1 cellular context compared by ENCODE assay signal in genomic region chr4:158209825-158210807, GRCh38.
TF ChIP-seq lines count a peak whose summit lies in the region.

Gene TMEM144, plus strand, starts transcription at chr4:158210486. Its CDS starts 2,182 bp downstream, at chr4:158212668.

TF ChIP-seq in K562, 482 proteins besides CTCF, POLR2A, EP300 and RAD21 (continued from another document and continues in another):
- TF ChIP-seq AFF1 (IDR thresholded peaks at IDR 0.05; ENCODE audit: low read depth in 1 of 2, partially characterized antibody in 2 of 2) (no peak), NFIX (CRISPR knock-in tag; IDR thresholded peaks at IDR 0.05; ENCODE audit: low read depth) (no peak), CCNT2 (IDR thresholded peaks at IDR 0.05; ENCODE audit: borderline replicate concordance, extremely low read depth, insufficient read length, low read depth, low read length) (no peak), HIVEP1 (CRISPR knock-in tag; IDR thresholded peaks at IDR 0.05) (no peak), ZNF766 (CRISPR knock-in tag; conservative IDR thresholded peaks at IDR 0.05) (no peak), GATA2 (CRISPR knock-in tag; IDR thresholded peaks at IDR 0.05) (no peak), ZNF589 (CRISPR knock-in tag; IDR thresholded peaks at IDR 0.05; ENCODE audit: low read depth) (0 out of 2 replicates have a peak, but pooled peaks have one; percentile 41), ZNF280B (CRISPR knock-in tag; IDR thresholded peaks at IDR 0.05) (no peak), CHCHD3 (CRISPR knock-in tag; IDR thresholded peaks at IDR 0.05) (no peak), FOXM1 (IDR thresholded peaks at IDR 0.05; ENCODE audit: low read depth) (no peak), FOXM1 (CRISPR knock-in tag; IDR thresholded peaks at IDR 0.05; ENCODE audit: low read depth) (no peak), ZNF347 (CRISPR knock-in tag; IDR thresholded peaks at IDR 0.05; ENCODE audit: low read depth) (no peak), BDP1 (IDR thresholded peaks at IDR 0.05; ENCODE audit: insufficient read depth, insufficient read length) (no peak), MYBL2 (IDR thresholded peaks at IDR 0.05; ENCODE audit: low read depth) (no peak), MYBL2 (CRISPR knock-in tag; IDR thresholded peaks at IDR 0.05; ENCODE audit: borderline replicate concordance) (no peak), ZNF212 (CRISPR knock-in tag; IDR thresholded peaks at IDR 0.05) (no peak), FIP1L1 (IDR thresholded peaks at IDR 0.05; ENCODE audit: low read depth, low read length, poor library complexity, severe bottlenecking) (no peak), TCF15 (CRISPR knock-in tag; IDR thresholded peaks at IDR 0.05) (no peak), CHD1 (IDR thresholded peaks at IDR 0.05; ENCODE audit: low read length) (peak; percentile 53), PML (IDR thresholded peaks at IDR 0.05; ENCODE audit: low read length) (peak; percentile 48; the same call in 1 of the 2 replicates), HDAC2 (IDR thresholded peaks at IDR 0.05) (no peak), RUNX1 (IDR thresholded peaks at IDR 0.05; ENCODE audit: low read depth) (no peak), GTF2E2 (tag; IDR thresholded peaks at IDR 0.05) (no peak), AFF4 (CRISPR knock-in tag; IDR thresholded peaks at IDR 0.05) (no peak), CBX2 (IDR thresholded peaks at IDR 0.05; ENCODE audit: insufficient read depth, low read length, poor library complexity, severe bottlenecking) (no peak), KAT2B (IDR thresholded peaks at IDR 0.05; ENCODE audit: low read depth, low read length) (no peak)
- TF ChIP-seq, protein P1, sequence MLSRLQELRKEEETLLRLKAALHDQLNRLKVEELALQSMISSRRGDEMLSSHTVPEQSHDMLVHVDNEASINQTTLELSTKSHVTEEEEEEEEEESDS (CRISPR knock-in tag; IDR thresholded peaks at IDR 0.05), result no peak
- TF ChIP-seq, protein P2, sequence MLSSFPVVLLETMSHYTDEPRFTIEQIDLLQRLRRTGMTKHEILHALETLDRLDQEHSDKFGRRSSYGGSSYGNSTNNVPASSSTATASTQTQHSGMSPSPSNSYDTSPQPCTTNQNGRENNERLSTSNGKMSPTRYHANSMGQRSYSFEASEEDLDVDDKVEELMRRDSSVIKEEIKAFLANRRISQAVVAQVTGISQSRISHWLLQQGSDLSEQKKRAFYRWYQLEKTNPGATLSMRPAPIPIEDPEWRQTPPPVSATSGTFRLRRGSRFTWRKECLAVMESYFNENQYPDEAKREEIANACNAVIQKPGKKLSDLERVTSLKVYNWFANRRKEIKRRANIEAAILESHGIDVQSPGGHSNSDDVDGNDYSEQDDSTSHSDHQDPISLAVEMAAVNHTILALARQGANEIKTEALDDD (IDR thresholded peaks at IDR 0.05), result peak; percentile 35; the same call in 1 of the 2 replicates
- TF ChIP-seq, protein P3, sequence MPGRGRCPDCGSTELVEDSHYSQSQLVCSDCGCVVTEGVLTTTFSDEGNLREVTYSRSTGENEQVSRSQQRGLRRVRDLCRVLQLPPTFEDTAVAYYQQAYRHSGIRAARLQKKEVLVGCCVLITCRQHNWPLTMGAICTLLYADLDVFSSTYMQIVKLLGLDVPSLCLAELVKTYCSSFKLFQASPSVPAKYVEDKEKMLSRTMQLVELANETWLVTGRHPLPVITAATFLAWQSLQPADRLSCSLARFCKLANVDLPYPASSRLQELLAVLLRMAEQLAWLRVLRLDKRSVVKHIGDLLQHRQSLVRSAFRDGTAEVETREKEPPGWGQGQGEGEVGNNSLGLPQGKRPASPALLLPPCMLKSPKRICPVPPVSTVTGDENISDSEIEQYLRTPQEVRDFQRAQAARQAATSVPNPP (IDR thresholded peaks at IDR 0.05; ENCODE audit: borderline replicate concordance, insufficient read depth, insufficient read length), result no peak
- TF ChIP-seq, protein P4, sequence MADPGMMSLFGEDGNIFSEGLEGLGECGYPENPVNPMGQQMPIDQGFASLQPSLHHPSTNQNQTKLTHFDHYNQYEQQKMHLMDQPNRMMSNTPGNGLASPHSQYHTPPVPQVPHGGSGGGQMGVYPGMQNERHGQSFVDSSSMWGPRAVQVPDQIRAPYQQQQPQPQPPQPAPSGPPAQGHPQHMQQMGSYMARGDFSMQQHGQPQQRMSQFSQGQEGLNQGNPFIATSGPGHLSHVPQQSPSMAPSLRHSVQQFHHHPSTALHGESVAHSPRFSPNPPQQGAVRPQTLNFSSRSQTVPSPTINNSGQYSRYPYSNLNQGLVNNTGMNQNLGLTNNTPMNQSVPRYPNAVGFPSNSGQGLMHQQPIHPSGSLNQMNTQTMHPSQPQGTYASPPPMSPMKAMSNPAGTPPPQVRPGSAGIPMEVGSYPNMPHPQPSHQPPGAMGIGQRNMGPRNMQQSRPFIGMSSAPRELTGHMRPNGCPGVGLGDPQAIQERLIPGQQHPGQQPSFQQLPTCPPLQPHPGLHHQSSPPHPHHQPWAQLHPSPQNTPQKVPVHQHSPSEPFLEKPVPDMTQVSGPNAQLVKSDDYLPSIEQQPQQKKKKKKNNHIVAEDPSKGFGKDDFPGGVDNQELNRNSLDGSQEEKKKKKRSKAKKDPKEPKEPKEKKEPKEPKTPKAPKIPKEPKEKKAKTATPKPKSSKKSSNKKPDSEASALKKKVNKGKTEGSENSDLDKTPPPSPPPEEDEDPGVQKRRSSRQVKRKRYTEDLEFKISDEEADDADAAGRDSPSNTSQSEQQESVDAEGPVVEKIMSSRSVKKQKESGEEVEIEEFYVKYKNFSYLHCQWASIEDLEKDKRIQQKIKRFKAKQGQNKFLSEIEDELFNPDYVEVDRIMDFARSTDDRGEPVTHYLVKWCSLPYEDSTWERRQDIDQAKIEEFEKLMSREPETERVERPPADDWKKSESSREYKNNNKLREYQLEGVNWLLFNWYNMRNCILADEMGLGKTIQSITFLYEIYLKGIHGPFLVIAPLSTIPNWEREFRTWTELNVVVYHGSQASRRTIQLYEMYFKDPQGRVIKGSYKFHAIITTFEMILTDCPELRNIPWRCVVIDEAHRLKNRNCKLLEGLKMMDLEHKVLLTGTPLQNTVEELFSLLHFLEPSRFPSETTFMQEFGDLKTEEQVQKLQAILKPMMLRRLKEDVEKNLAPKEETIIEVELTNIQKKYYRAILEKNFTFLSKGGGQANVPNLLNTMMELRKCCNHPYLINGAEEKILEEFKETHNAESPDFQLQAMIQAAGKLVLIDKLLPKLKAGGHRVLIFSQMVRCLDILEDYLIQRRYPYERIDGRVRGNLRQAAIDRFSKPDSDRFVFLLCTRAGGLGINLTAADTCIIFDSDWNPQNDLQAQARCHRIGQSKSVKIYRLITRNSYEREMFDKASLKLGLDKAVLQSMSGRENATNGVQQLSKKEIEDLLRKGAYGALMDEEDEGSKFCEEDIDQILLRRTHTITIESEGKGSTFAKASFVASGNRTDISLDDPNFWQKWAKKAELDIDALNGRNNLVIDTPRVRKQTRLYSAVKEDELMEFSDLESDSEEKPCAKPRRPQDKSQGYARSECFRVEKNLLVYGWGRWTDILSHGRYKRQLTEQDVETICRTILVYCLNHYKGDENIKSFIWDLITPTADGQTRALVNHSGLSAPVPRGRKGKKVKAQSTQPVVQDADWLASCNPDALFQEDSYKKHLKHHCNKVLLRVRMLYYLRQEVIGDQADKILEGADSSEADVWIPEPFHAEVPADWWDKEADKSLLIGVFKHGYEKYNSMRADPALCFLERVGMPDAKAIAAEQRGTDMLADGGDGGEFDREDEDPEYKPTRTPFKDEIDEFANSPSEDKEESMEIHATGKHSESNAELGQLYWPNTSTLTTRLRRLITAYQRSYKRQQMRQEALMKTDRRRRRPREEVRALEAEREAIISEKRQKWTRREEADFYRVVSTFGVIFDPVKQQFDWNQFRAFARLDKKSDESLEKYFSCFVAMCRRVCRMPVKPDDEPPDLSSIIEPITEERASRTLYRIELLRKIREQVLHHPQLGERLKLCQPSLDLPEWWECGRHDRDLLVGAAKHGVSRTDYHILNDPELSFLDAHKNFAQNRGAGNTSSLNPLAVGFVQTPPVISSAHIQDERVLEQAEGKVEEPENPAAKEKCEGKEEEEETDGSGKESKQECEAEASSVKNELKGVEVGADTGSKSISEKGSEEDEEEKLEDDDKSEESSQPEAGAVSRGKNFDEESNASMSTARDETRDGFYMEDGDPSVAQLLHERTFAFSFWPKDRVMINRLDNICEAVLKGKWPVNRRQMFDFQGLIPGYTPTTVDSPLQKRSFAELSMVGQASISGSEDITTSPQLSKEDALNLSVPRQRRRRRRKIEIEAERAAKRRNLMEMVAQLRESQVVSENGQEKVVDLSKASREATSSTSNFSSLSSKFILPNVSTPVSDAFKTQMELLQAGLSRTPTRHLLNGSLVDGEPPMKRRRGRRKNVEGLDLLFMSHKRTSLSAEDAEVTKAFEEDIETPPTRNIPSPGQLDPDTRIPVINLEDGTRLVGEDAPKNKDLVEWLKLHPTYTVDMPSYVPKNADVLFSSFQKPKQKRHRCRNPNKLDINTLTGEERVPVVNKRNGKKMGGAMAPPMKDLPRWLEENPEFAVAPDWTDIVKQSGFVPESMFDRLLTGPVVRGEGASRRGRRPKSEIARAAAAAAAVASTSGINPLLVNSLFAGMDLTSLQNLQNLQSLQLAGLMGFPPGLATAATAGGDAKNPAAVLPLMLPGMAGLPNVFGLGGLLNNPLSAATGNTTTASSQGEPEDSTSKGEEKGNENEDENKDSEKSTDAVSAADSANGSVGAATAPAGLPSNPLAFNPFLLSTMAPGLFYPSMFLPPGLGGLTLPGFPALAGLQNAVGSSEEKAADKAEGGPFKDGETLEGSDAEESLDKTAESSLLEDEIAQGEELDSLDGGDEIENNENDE (IDR thresholded peaks at IDR 0.05; ENCODE audit: low read depth, low read length), result no peak
- TF ChIP-seq, protein P5, sequence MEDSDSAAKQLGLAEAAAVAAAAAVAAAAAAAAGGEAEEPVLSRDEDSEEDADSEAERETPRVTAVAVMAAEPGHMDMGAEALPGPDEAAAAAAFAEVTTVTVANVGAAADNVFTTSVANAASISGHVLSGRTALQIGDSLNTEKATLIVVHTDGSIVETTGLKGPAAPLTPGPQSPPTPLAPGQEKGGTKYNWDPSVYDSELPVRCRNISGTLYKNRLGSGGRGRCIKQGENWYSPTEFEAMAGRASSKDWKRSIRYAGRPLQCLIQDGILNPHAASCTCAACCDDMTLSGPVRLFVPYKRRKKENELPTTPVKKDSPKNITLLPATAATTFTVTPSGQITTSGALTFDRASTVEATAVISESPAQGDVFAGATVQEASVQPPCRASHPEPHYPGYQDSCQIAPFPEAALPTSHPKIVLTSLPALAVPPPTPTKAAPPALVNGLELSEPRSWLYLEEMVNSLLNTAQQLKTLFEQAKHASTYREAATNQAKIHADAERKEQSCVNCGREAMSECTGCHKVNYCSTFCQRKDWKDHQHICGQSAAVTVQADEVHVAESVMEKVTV (CRISPR knock-in tag; IDR thresholded peaks at IDR 0.05), result no peak
